18 cellular contexts compared by ENCODE assay signal in genomic region chr20:10647909-10648308, GRCh38. TPM values are rescaled to one million over a fixed set of nuclear protein-coding genes. Genes with fewer than 3 reads are reported as not detected.
A peak's percentile ranks its signal among the peaks of the same experiment; 100 is the strongest.
DNase-seq lines count a peak whose midpoint lies in the region; ATAC-seq and TF ChIP-seq lines count a peak whose summit lies in the region.
"Had no signal": no experiment of that assay in that cellular context is flagged by ENCODE, and none has a peak within 500 bp of the region (broad histone marks: within the 10 kb centered on the region; RNA-seq: fewer than 3 reads in every experiment).

No MANE protein-coding gene starts in this region.

- H3K4ac ChIP-seq in IMR-90 (ENCODE audit: low read depth, low read length): peak overlapping the region; percentile 49; the same call in 1 of the 2 replicates

- dilution Hi-C loops in IMR-90 (cut with HindIII; ENCODE audit: low sequenced_read_pairs, unreplicated experiment): no loop called here

- H3K4me1 ChIP-seq in IMR-90 (ENCODE audit: control insufficient read depth, insufficient read depth, low read length): peaks cover 31% of the 10 kb centered on the region
- peaks cover 0 to 53% (median 13%) of the 10 kb centered on the region in 4 donors for H3K4me1 ChIP-seq in tibial nerve
- H3K4me1 ChIP-seq: colonic mucosa had no signal

- H3K18ac ChIP-seq in IMR-90 (ENCODE audit: low read depth, low read length): no peak overlapping the region

- H3K27ac Mint-ChIP-seq in chondrocyte (ENCODE audit: unreplicated experiment) (peak overlapping the region; percentile 90), nephron progenitor cell (peak overlapping the region; percentile 93)
- H3K27ac Mint-ChIP-seq in activated CD8-positive, alpha-beta T cell treated with anti-CD3 and anti-CD28 coated beads for 36 hours: no peak overlapping the region
- H3K27ac Mint-ChIP-seq: activated CD8-positive, alpha-beta T cell treated with anti-CD3 and anti-CD28 coated beads, Interleukin-2, amount 10 ng/mL, durations not matched to agents 7 days and 5 days; effector memory CD8-positive, alpha-beta T cell had no signal

- no peak for TF ChIP-seq CTCF in IMR-90 (conservative IDR thresholded peaks at IDR 0.05; ENCODE audit: low read depth, low read length)
- TF ChIP-seq CTCF in chondrocyte (IDR thresholded peaks at IDR 0.05): no peak
- no peak for TF ChIP-seq CTCF in nephron progenitor cell (IDR thresholded peaks at IDR 0.05)
- TF ChIP-seq CTCF in tibial nerve (IDR thresholded peaks at IDR 0.05): no peak
- no peak for TF ChIP-seq CTCF in activated CD8-positive, alpha-beta T cell treated with anti-CD3 and anti-CD28 coated beads for 36 hours (IDR thresholded peaks at IDR 0.05)

- H2BK5ac ChIP-seq in IMR-90 (ENCODE audit: low read depth, low read length, poor library complexity, severe bottlenecking): no peak overlapping the region

- H3K9me3 Mint-ChIP-seq in chondrocyte (ENCODE audit: low read depth) (no peaks in the 10 kb centered on the region), nephron progenitor cell (no peaks in the 10 kb centered on the region)
- no peaks in the 10 kb centered on the region for H3K9me3 Mint-ChIP-seq in activated CD8-positive, alpha-beta T cell treated with anti-CD3 and anti-CD28 coated beads for 36 hours
- H3K9me3 Mint-ChIP-seq: effector memory CD8-positive, alpha-beta T cell had no signal

- POLR2A ChIA-PET in IMR-90 (lab: Charles Lee; ENCODE audit: unreplicated experiment): no interaction called here
- POLR2A ChIA-PET in activated CD8-positive, alpha-beta T cell treated with anti-CD3 and anti-CD28 coated beads for 36 hours (lab: Charles Lee): no interaction called here

- H3K79me1 ChIP-seq in IMR-90 (ENCODE audit: low read depth in 1 of 2, low read length in 2 of 2): peaks cover 14 to 45% of the 10 kb centered on the region in 2 experiments

- H3K14ac ChIP-seq in IMR-90 (replicated peaks; ENCODE audit: low read depth, low read length): peak overlapping the region; percentile 33

- H4K91ac ChIP-seq in IMR-90 (ENCODE audit: insufficient read depth, low read depth, low read length): no peak overlapping the region

- peak overlapping the region; percentile 67 for H2AK5ac ChIP-seq in IMR-90 (ENCODE audit: low read depth, low read length)

- intact Hi-C loops in IMR-90 (cut with micrococcal nuclease): loop anchor here (5.0 kb wide), 1 partner anchor 181 kb away; no protein-coding TSS in a partner anchor
- intact Hi-C loops in activated CD8-positive, alpha-beta T cell treated with anti-CD3 and anti-CD28 coated beads for 36 hours (cut with micrococcal nuclease): no loop called here

- DNase-seq in IMR-90: no peak
- no peak for DNase-seq in chondrocyte (ENCODE audit: low spot score)
- DNase-seq in nephron progenitor cell: no peak
- no peak for DNase-seq in tibial nerve (ENCODE audit: low spot score in 2 of 2)
- DNase-seq in G401 (ENCODE audit: low spot score): no peak
- DNase-seq in activated CD8-positive, alpha-beta T cell treated with anti-CD3 and anti-CD28 coated beads for 36 hours: no peak
- DNase-seq in GM19238 (ENCODE audit: insufficient read length, low spot score): no peak
- DNase-seq: activated CD4-positive, CD25-positive, alpha-beta regulatory T cell treated with anti-CD3 and anti-CD28 coated beads, Interleukin-2, amount 50 U/mL, for 72 hours; activated effector memory CD4-positive, alpha-beta T cell treated with Interleukin-2 at 50 U/mL for 16 hours; activated T-cell treated with anti-CD3 and anti-CD28 coated beads for 4 hours; colonic mucosa; effector memory CD8-positive, alpha-beta T cell; NCI-H1105 treated with DMSO at 0.1 percent for 48 hours; NCI-H510A had no signal

- CTCF ChIA-PET in IMR-90 (lab: Yijun Ruan, JAX): interaction anchor here (1.0 kb wide), 1 partner anchor 75 kb away, joined by 3 read pairs; no protein-coding TSS in a partner anchor
- CTCF ChIA-PET in activated CD8-positive, alpha-beta T cell treated with anti-CD3 and anti-CD28 coated beads for 36 hours (lab: Charles Lee): no interaction called here

- H3K27me3 ChIP-seq in IMR-90 (ENCODE audit: control insufficient read depth, insufficient read depth, low read length): no peaks in the 10 kb centered on the region
- no peaks in the 10 kb centered on the region for H3K27me3 ChIP-seq in tibial nerve
- H3K27me3 ChIP-seq: body of pancreas, colonic mucosa, neutrophil, SJCRH30 had no signal

- TF ChIP-seq EP300 in tibial nerve (IDR thresholded peaks at IDR 0.05): no peak

- H2AFZ ChIP-seq in IMR-90 (replicated peaks; ENCODE audit: low read length, poor library complexity): no peak overlapping the region

- H3K27me3 Mint-ChIP-seq in chondrocyte (ENCODE audit: low read depth) (no peaks in the 10 kb centered on the region), nephron progenitor cell (ENCODE audit: low read depth, poor library complexity) (peaks cover 8% of the 10 kb centered on the region)
- peaks cover 4% of the 10 kb centered on the region for H3K27me3 Mint-ChIP-seq in activated CD8-positive, alpha-beta T cell treated with anti-CD3 and anti-CD28 coated beads for 36 hours

- H3K4me1 Mint-ChIP-seq in chondrocyte (ENCODE audit: low read depth) (peaks cover 99% of the 10 kb centered on the region), nephron progenitor cell (peaks cover 86% of the 10 kb centered on the region)
- no peaks in the 10 kb centered on the region for H3K4me1 Mint-ChIP-seq in activated CD8-positive, alpha-beta T cell treated with anti-CD3 and anti-CD28 coated beads for 36 hours (ENCODE audit: low read depth)

- no peak overlapping the region for H3K9ac ChIP-seq in IMR-90 (ENCODE audit: low read depth, low read length)

- H3K9me1 ChIP-seq in IMR-90 (ENCODE audit: insufficient read depth, low read length): peaks cover 24% of the 10 kb centered on the region

- 92% methylated on average over 9 of the region's 11 CpGs; no CpG with 5 or more reads in 1 of the 2 experiments for WGBS in IMR-90 (ENCODE audit: extremely low coverage in 2 of 2, insufficient read length in 1 of 2), 2 experiments
- WGBS in tibial nerve, 2 donors: 65 to 76% methylated on average over 11 of the region's 11 CpGs

- H2BK15ac ChIP-seq in IMR-90 (ENCODE audit: low read depth, low read length): no peak overlapping the region; the same call in 2 of the 3 replicates

- TF ChIP-seq RAD21 in IMR-90 (IDR thresholded peaks at IDR 0.05; ENCODE audit: low read length): no peak

- no TSS peak for BruUV-seq in IMR-90 (replicated peaks; lab: Mats Ljungman, UMichigan)

- H3K4me3 Mint-ChIP-seq in chondrocyte (ENCODE audit: unreplicated experiment) (no peak overlapping the region), nephron progenitor cell (peak overlapping the region; percentile 27)
- no peak overlapping the region for H3K4me3 Mint-ChIP-seq in activated CD8-positive, alpha-beta T cell treated with anti-CD3 and anti-CD28 coated beads for 36 hours
- H3K4me3 Mint-ChIP-seq: activated CD8-positive, alpha-beta T cell treated with anti-CD3 and anti-CD28 coated beads, Interleukin-2, amount 10 ng/mL, durations not matched to agents 7 days and 5 days; effector memory CD8-positive, alpha-beta T cell had no signal

- H2AK9ac ChIP-seq in IMR-90 (replicated peaks; ENCODE audit: low read depth, low read length, poor library complexity): no peak overlapping the region

- H3K23ac ChIP-seq in IMR-90 (ENCODE audit: low read depth, low read length): 0 out of 2 replicates have a peak overlapping the region, but pooled peaks have one; percentile 24

- 0 out of 2 replicates have a peak overlapping the region, but pooled peaks have one; percentile 14 for H2BK20ac ChIP-seq in IMR-90 (ENCODE audit: low read depth, low read length)

- no peaks in the 10 kb centered on the region for H3K9me3 ChIP-seq in IMR-90 (ENCODE audit: control insufficient read depth, insufficient read depth, low read length)
- H3K9me3 ChIP-seq in tibial nerve: no peaks in the 10 kb centered on the region
- H3K9me3 ChIP-seq: body of pancreas, colonic mucosa, neutrophil, SJCRH30 had no signal

- H3K27ac ChIP-seq in IMR-90 (ENCODE audit: insufficient read depth, low read length): no peak overlapping the region
- peak overlapping the region in 3 of 4 donors; percentile 4 to 58 (median 53) for H3K27ac ChIP-seq in tibial nerve
- H3K27ac ChIP-seq: body of pancreas, colonic mucosa, neutrophil, SJCRH30 had no signal

- H3K36me3 Mint-ChIP-seq in chondrocyte (ENCODE audit: low read depth): peaks cover 72% of the 10 kb centered on the region
- peaks cover 92% of the 10 kb centered on the region for H3K36me3 Mint-ChIP-seq in nephron progenitor cell (ENCODE audit: low read depth)
- H3K36me3 Mint-ChIP-seq in activated CD8-positive, alpha-beta T cell treated with anti-CD3 and anti-CD28 coated beads for 36 hours (ENCODE audit: low read depth): no peaks in the 10 kb centered on the region

- no peak overlapping the region for H3K56ac ChIP-seq in IMR-90 (ENCODE audit: extremely low read depth, insufficient read depth, low read length)

- no peak overlapping the region for H4K8ac ChIP-seq in IMR-90 (ENCODE audit: low read depth in 2 of 2, low read length in 2 of 2)

- TF ChIP-seq POLR2A in IMR-90 (IDR thresholded peaks at IDR 0.05; ENCODE audit: low read depth, low read length) (no peak), tibial nerve (IDR thresholded peaks at IDR 0.05) (no peak)

- ATAC-seq in IMR-90 (ENCODE audit: low read depth): no peak
- no peak for ATAC-seq in activated CD8-positive, alpha-beta T cell treated with anti-CD3 and anti-CD28 coated beads for 36 hours
- ATAC-seq: activated CD8-positive, alpha-beta T cell treated with anti-CD3 and anti-CD28 coated beads, Interleukin-2, amount 10 ng/mL, durations not matched to agents 7 days and 5 days; body of pancreas; effector memory CD8-positive, alpha-beta T cell had no signal

- no peak overlapping the region for H3K4me3 ChIP-seq in IMR-90 (ENCODE audit: insufficient read depth, low read depth, low read length)
- no peak overlapping the region for H3K4me3 ChIP-seq in tibial nerve
- H3K4me3 ChIP-seq: body of pancreas, colonic mucosa, SJCRH30 had no signal

- peaks cover 8% of the 10 kb centered on the region for H4K20me1 ChIP-seq in IMR-90 (ENCODE audit: insufficient read depth, low read length)

- no peak overlapping the region for H3K4me2 ChIP-seq in IMR-90 (ENCODE audit: low read depth, low read length)

- in situ Hi-C loops in IMR-90 (cut with MboI; ENCODE audit: low sequenced_read_pairs): loop anchor here (5.0 kb wide), 1 partner anchor 86 kb away; no protein-coding TSS in a partner anchor
- in situ Hi-C loops in G401 (cut with HindIII; ENCODE audit: low sequenced_read_pairs): no loop called here

- peak overlapping the region; percentile 49; the same call in 1 of the 2 replicates for H2BK120ac ChIP-seq in IMR-90 (ENCODE audit: low read depth, low read length)

- H3K36me3 ChIP-seq in IMR-90 (ENCODE audit: control insufficient read depth, insufficient read depth, low read length) (peaks cover 93% of the 10 kb centered on the region), tibial nerve (peaks cover 0 to 88% (median 3%) of the 10 kb centered on the region in 3 donors)

- H4K5ac ChIP-seq in IMR-90 (ENCODE audit: low read depth, low read length): no peak overlapping the region

RNA-seq across cellular contexts. Expression of gene JAG1, which starts 25.9 kb away (rescaled TPM):
- total RNA-seq in IMR-90 (2012; rRNA removed) (19.4 and 22.6 TPM in 2 replicates), chondrocyte (161 to 510 TPM (median 505 TPM) in 3 replicates), tibial nerve (100 to 1,000 TPM in 2 of 4 donors, 10 to 100 TPM in 2; 93.1 to 133 (median 112) TPM)
- 9.4 and 10.2 TPM in 2 replicates for polyA plus RNA-seq in IMR-90 (2012; rRNA removed)
- polyA plus RNA-seq in IMR-90 (2012; cell fraction: cytosol; rRNA removed): 6.4 and 9.4 TPM in 2 replicates
- polyA plus RNA-seq in IMR-90 (2012; cell fraction: nucleus; rRNA removed; ENCODE audit: low replicate concordance): 32.3 and 70.8 TPM in 2 replicates
- 0.06 TPM in 1 of 2 replicates, not detected in the other for total RNA-seq in G401 (2014; rRNA removed; shearing (Covaris generic))
- total RNA-seq in activated CD8-positive, alpha-beta T cell treated with anti-CD3 and anti-CD28 coated beads for 36 hours: under 1 TPM; 0.41 to 0.58 TPM

Comparison
In these comparisons a context has a peak if more than half of its experiments do, and no peak if none do; other contexts are left out.
1. RNA of gene JAG1, which starts 25.9 kb away (total RNA-seq): 161 to 510 TPM in chondrocyte, 93.1 to 133 TPM in tibial nerve and 19.4 to 22.6 TPM in IMR-90; 0.41 to 0.58 TPM in activated CD8-positive, alpha-beta T cell treated with anti-CD3 and anti-CD28 coated beads for 36 hours and 0.06 TPM in G401; every median in the first group is over 10 times any median in the second.